ENCODE assay signal across 9 cellular contexts in the genomic region with DNA sequence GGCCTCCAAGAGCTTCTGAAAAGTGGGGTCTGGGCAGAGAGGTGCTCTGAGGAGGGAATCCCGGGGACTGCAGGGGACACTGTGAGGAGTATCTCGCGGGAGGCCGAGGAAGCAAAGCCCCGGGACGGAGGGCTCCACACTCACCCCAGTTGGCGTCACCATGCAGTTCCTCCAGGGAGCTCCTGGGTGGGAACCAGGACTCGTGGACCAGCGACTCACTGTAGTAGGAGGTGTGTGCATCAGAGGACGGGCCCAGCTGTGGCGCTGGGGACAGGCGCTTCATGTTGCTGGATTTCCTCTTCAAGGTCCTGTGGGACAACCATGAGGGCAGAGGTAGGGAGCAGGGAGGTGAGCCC. TPM values are rescaled to one million over a fixed set of nuclear protein-coding genes. Genes with fewer than 3 reads are reported as not detected.
DNase-seq lines count a peak whose midpoint lies in the region; ATAC-seq and TF ChIP-seq lines count a peak whose summit lies in the region.
"Had no signal": no experiment of that assay in that cellular context is flagged by ENCODE, and none has a peak within 500 bp of the region (broad histone marks: within the 10 kb centered on the region; RNA-seq: fewer than 3 reads in every experiment).

No MANE protein-coding gene starts in this region.

- no peaks in the 10 kb centered on the region for H3K9me3 Mint-ChIP-seq in activated naive CD4-positive, alpha-beta T cell treated with anti-CD3 and anti-CD28 coated beads, Interleukin-2, amount 50 U/mL, for 24 hours
- no peaks in the 10 kb centered on the region for H3K9me3 Mint-ChIP-seq in activated naive CD4-positive, alpha-beta T cell treated with anti-CD3 and anti-CD28 coated beads, Interleukin-2, amount 50 U/mL, for 72 hours

- H3K36me3 Mint-ChIP-seq in activated naive CD4-positive, alpha-beta T cell treated with anti-CD3 and anti-CD28 coated beads, Interleukin-2, amount 50 U/mL, for 24 hours: peaks cover 5% of the 10 kb centered on the region
- peaks cover 36 to 45% of the 10 kb centered on the region in 2 donors for H3K36me3 Mint-ChIP-seq in activated naive CD4-positive, alpha-beta T cell treated with anti-CD3 and anti-CD28 coated beads, Interleukin-2, amount 50 U/mL, for 72 hours

- peak overlapping the region; percentile 95 for H3K4me3 Mint-ChIP-seq in activated naive CD4-positive, alpha-beta T cell treated with anti-CD3 and anti-CD28 coated beads, Interleukin-2, amount 50 U/mL, for 24 hours

- no peak for TF ChIP-seq POLR2A in thyroid gland (IDR thresholded peaks at IDR 0.05)

- no peaks in the 10 kb centered on the region for H3K27me3 Mint-ChIP-seq in activated naive CD4-positive, alpha-beta T cell treated with anti-CD3 and anti-CD28 coated beads, Interleukin-2, amount 50 U/mL, for 24 hours

- H3K4me1 ChIP-seq in lower lobe of right lung (peaks cover 46% of the 10 kb centered on the region), thyroid gland (peaks cover 16 to 28% of the 10 kb centered on the region in 2 donors), right atrium auricular region (peaks cover 0 to 35% of the 10 kb centered on the region in 2 donors), HAP-1 (peaks cover 5% of the 10 kb centered on the region)

- in situ Hi-C loops in HAP-1 (cut with MboI; ENCODE audit: low sequenced_read_pairs): no loop called here

- H3K27ac ChIP-seq in lower lobe of right lung (peak overlapping the region; percentile 62), thyroid gland (peak overlapping the region in 2 of 3 donors; percentile 23 to 45), right atrium auricular region (no peak overlapping the region)

- no peaks in the 10 kb centered on the region for H3K9me3 ChIP-seq in lower lobe of right lung
- no peaks in the 10 kb centered on the region for H3K9me3 ChIP-seq in thyroid gland
- no peaks in the 10 kb centered on the region for H3K9me3 ChIP-seq in right atrium auricular region
- no peaks in the 10 kb centered on the region for H3K9me3 ChIP-seq in HAP-1

- peak overlapping the region; percentile 98 for H3K27ac Mint-ChIP-seq in activated naive CD4-positive, alpha-beta T cell treated with anti-CD3 and anti-CD28 coated beads, Interleukin-2, amount 50 U/mL, for 24 hours
- peak overlapping the region; percentile 94 to 98 for H3K27ac Mint-ChIP-seq in activated naive CD4-positive, alpha-beta T cell treated with anti-CD3 and anti-CD28 coated beads, Interleukin-2, amount 50 U/mL, for 72 hours

- H3K27me3 ChIP-seq in lower lobe of right lung (ENCODE audit: low read depth) (no peaks in the 10 kb centered on the region), thyroid gland (no peaks in the 10 kb centered on the region), right atrium auricular region (no peaks in the 10 kb centered on the region), HAP-1 (ENCODE audit: low read depth) (no peaks in the 10 kb centered on the region)

- H3K4me3 ChIP-seq in lower lobe of right lung (no peak overlapping the region), thyroid gland (replicated peaks in 1 of 3) (no peak overlapping the region), right atrium auricular region (no peak overlapping the region), HAP-1 (no peak overlapping the region)

- ATAC-seq in activated naive CD4-positive, alpha-beta T cell treated with anti-CD3 and anti-CD28 coated beads, Interleukin-2, amount 50 U/mL, for 72 hours: no peak
- ATAC-seq in lower lobe of right lung: no peak

- 80 to 88% methylated on average over 7 to 12 of the region's 12 CpGs for WGBS in thyroid gland, 2 donors

- no peak for DNase-seq in activated naive CD4-positive, alpha-beta T cell (lab: John Stamatoyannopoulos, UW)
- DNase-seq in activated naive CD4-positive, alpha-beta T cell treated with anti-CD3 and anti-CD28 coated beads, Interleukin-2, amount 50 U/mL, for 72 hours (ENCODE audit: low spot score in 2 of 2): no peak
- DNase-seq in lower lobe of right lung (no peak), thyroid gland (no peak), right atrium auricular region (ENCODE audit: low spot score) (no peak), Kasumi-1 (lab: John Stamatoyannopoulos, UW) (no peak), HAP-1 (ENCODE audit: low spot score in 2 of 2) (no peak)
- DNase-seq: NCI-H1694 had no signal

- TF ChIP-seq CTCF in lower lobe of right lung (IDR thresholded peaks at IDR 0.05) (no peak), thyroid gland (IDR thresholded peaks at IDR 0.05) (no peak), right atrium auricular region (IDR thresholded peaks at IDR 0.05) (no peak)

- intact Hi-C loops in lower lobe of right lung (cut with DNase I): no loop called here
- intact Hi-C loops in thyroid gland (cut with DNase I): loop anchor here (5.0 kb wide), 1 partner anchor 44 kb away; a partner anchor contains a TSS

- H3K36me3 ChIP-seq in lower lobe of right lung (peaks cover 78% of the 10 kb centered on the region), thyroid gland (peaks cover 54 to 55% of the 10 kb centered on the region in 2 donors), right atrium auricular region (peaks cover 66% of the 10 kb centered on the region), HAP-1 (replicated peaks) (peaks cover 57% of the 10 kb centered on the region)

- peaks cover 57% of the 10 kb centered on the region for H3K4me1 Mint-ChIP-seq in activated naive CD4-positive, alpha-beta T cell treated with anti-CD3 and anti-CD28 coated beads, Interleukin-2, amount 50 U/mL, for 24 hours

RNA-seq across cellular contexts. Expression of a gene that starts 4.8 kb away (rescaled TPM):
- total RNA-seq in activated naive CD4-positive, alpha-beta T cell treated with anti-CD3 and anti-CD28 coated beads, Interleukin-2, amount 50 U/mL, for 72 hours: 100 to 1,000 TPM; 142 to 241 TPM
- 209 TPM for total RNA-seq in lower lobe of right lung
- 100 to 1,000 TPM; 137 to 356 (median 153) TPM for total RNA-seq in thyroid gland
- 100 to 1,000 TPM; 155 to 252 TPM for total RNA-seq in right atrium auricular region

RNA-seq across cellular contexts. Expression of a gene that starts 42.9 kb away (rescaled TPM):
- 1 to 10 TPM; 5.2 to 7.8 TPM for total RNA-seq in activated naive CD4-positive, alpha-beta T cell treated with anti-CD3 and anti-CD28 coated beads, Interleukin-2, amount 50 U/mL, for 72 hours
- 21.3 TPM for total RNA-seq in lower lobe of right lung
- total RNA-seq in thyroid gland: 10 to 100 TPM; 30.9 to 50.0 (median 37.9) TPM
- total RNA-seq in right atrium auricular region: 10 to 100 TPM; 12.3 TPM

RNA-seq across cellular contexts. Expression of a gene that starts 45.3 kb away (rescaled TPM):
- 100 to 1,000 TPM; 109 to 142 TPM for total RNA-seq in activated naive CD4-positive, alpha-beta T cell treated with anti-CD3 and anti-CD28 coated beads, Interleukin-2, amount 50 U/mL, for 72 hours
- total RNA-seq in lower lobe of right lung (66.7 TPM), thyroid gland (100 to 1,000 TPM in 1 of 4 donors, 10 to 100 TPM in 3; 51.6 to 117 (median 69.6) TPM), right atrium auricular region (10 to 100 TPM; 23.2 to 32.2 TPM)

RNA-seq across cellular contexts. Expression of a gene that starts 50.3 kb away (rescaled TPM):
- total RNA-seq in activated naive CD4-positive, alpha-beta T cell treated with anti-CD3 and anti-CD28 coated beads, Interleukin-2, amount 50 U/mL, for 72 hours: 10 to 100 TPM; 70.0 to 79.0 TPM
- total RNA-seq in lower lobe of right lung (44.7 TPM), thyroid gland (10 to 100 TPM; 46.7 to 76.6 (median 62.2) TPM), right atrium auricular region (10 to 100 TPM; 20.0 to 37.3 TPM)

Comparison
In these comparisons a context has a peak if more than half of its experiments do, and no peak if none do; other contexts are left out.
1. H3K27ac ChIP-seq: peak in lower lobe of right lung (single experiment) and thyroid gland (2 of 3); none in right atrium auricular region (0 of 2).